12 cellular contexts compared by ENCODE assay signal in genomic region chr5:61322738-61323429, GRCh38. TPM values are rescaled to one million over a fixed set of nuclear protein-coding genes. Genes with fewer than 3 reads are reported as not detected.
A peak's percentile ranks its signal among the peaks of the same experiment; 100 is the strongest.
DNase-seq lines count a peak whose midpoint lies in the region; ATAC-seq and TF ChIP-seq lines count a peak whose summit lies in the region.
"Had no signal": no experiment of that assay in that cellular context is flagged by ENCODE, and none has a peak within 500 bp of the region (broad histone marks: within the 10 kb centered on the region; RNA-seq: fewer than 3 reads in every experiment).

No MANE protein-coding gene starts in this region.

- no peak overlapping the region for H2AFZ ChIP-seq in mesenchymal stem cell (ENCODE audit: low read depth, low read length)

- no peak overlapping the region for H2BK15ac ChIP-seq in mesenchymal stem cell (ENCODE audit: low read depth, poor library complexity, severe bottlenecking)

- H2BK12ac ChIP-seq in mesenchymal stem cell (ENCODE audit: low read length in 2 of 2) = peak overlapping the region; percentile 22 to 75

- H3K9me3 ChIP-seq in MG63 = no peaks in the 10 kb centered on the region
- no peaks in the 10 kb centered on the region for H3K9me3 ChIP-seq in colonic mucosa
- no peaks in the 10 kb centered on the region for H3K9me3 ChIP-seq in mesenchymal stem cell (ENCODE audit: control insufficient read depth, low read length)
- no peaks in the 10 kb centered on the region for H3K9me3 ChIP-seq in psoas muscle
- H3K9me3 ChIP-seq in HAP-1 = no peaks in the 10 kb centered on the region
- H3K9me3 ChIP-seq: BLaER1 treated with 17β-estradiol and CSF1 and Interleukin-3, amounts not matched to agents 10 nM and 100 nM had no signal

- H3K4ac ChIP-seq in mesenchymal stem cell (ENCODE audit: low read depth in 1 of 2, low read length in 2 of 2) = peak overlapping the region; percentile 5 to 37

- no peak overlapping the region for H2BK5ac ChIP-seq in mesenchymal stem cell (ENCODE audit: low read depth, low read length, poor library complexity, severe bottlenecking)

- in situ Hi-C loops in HAP-1 (cut with MboI; ENCODE audit: low sequenced_read_pairs) = no loop called here

- TF ChIP-seq CTCF in colonic mucosa (IDR thresholded peaks at IDR 0.05) (no peak), psoas muscle (IDR thresholded peaks at IDR 0.05) (no peak)

- H3K18ac ChIP-seq in mesenchymal stem cell (ENCODE audit: low read depth in 1 of 2, low read length in 2 of 2) = peak overlapping the region; percentile 40 to 49

- H3K27me3 ChIP-seq in MG63 (no peaks in the 10 kb centered on the region), colonic mucosa (no peaks in the 10 kb centered on the region), mesenchymal stem cell (ENCODE audit: control insufficient read depth in 1 of 2, insufficient read depth in 1 of 2, low read length in 2 of 2) (no peaks in the 10 kb centered on the region), psoas muscle (ENCODE audit: insufficient read depth in 3 of 3, low read length in 2 of 3) (peaks cover 0 to 2% (median 0%) of the 10 kb centered on the region in 3 donors), HAP-1 (ENCODE audit: low read depth) (no peaks in the 10 kb centered on the region)
- H3K27me3 ChIP-seq: BLaER1 treated with 17β-estradiol and CSF1 and Interleukin-3, amounts not matched to agents 10 nM and 100 nM had no signal

- H3K36me3 ChIP-seq in MG63 (no peaks in the 10 kb centered on the region), colonic mucosa (no peaks in the 10 kb centered on the region), mesenchymal stem cell (ENCODE audit: control insufficient read depth in 1 of 2, insufficient read depth in 2 of 2, low read depth in 1 of 2, low read length in 2 of 2) (peaks cover 0 to 4% of the 10 kb centered on the region in 2 experiments), psoas muscle (ENCODE audit: insufficient read depth in 1 of 2, low read depth in 1 of 2) (no peaks in the 10 kb centered on the region), HAP-1 (replicated peaks) (no peaks in the 10 kb centered on the region)
- H3K36me3 ChIP-seq: BLaER1 treated with 17β-estradiol and CSF1 and Interleukin-3, amounts not matched to agents 10 nM and 100 nM had no signal

- H3K27ac ChIP-seq in colonic mucosa (peak overlapping the region; percentile 61), mesenchymal stem cell (ENCODE audit: low read length, poor library complexity, severe bottlenecking) (peak overlapping the region; percentile 31), psoas muscle (no peak overlapping the region)

- H3K4me1 ChIP-seq in colonic mucosa = peaks cover 8% of the 10 kb centered on the region
- H3K4me1 ChIP-seq in mesenchymal stem cell (ENCODE audit: control insufficient read depth, insufficient read depth, low read depth, low read length) = peaks cover 4% of the 10 kb centered on the region
- H3K4me1 ChIP-seq in psoas muscle = no peaks in the 10 kb centered on the region
- no peaks in the 10 kb centered on the region for H3K4me1 ChIP-seq in HAP-1

- DNase-seq in CD1c-positive myeloid dendritic cell (ENCODE audit: extremely low spot score) = peak; percentile 78
- peak; percentile 62 for DNase-seq in MG63
- peak; percentile 78 for DNase-seq in colonic mucosa
- DNase-seq in mesenchymal stem cell = peak; percentile 79
- DNase-seq in psoas muscle = no peak
- DNase-seq in HAP-1 (ENCODE audit: low spot score in 2 of 2) = no peak
- DNase-seq: NCI-H1930; stimulated activated CD8-positive, alpha-beta memory T cell treated with anti-CD3 and anti-CD28 coated beads, Interleukin-4, amount 100 ng/mL, for 48 hours; T-helper 9 cell had no signal

- H3K14ac ChIP-seq in mesenchymal stem cell (ENCODE audit: low read length in 2 of 2) = no peak overlapping the region

- no peaks in the 10 kb centered on the region for H3K79me1 ChIP-seq in mesenchymal stem cell (replicated peaks; ENCODE audit: low read length, poor library complexity, severe bottlenecking)

- H3K9ac ChIP-seq in colonic mucosa (ENCODE audit: low read depth in 2 of 2, low read length in 2 of 2) = peak overlapping the region in 1 of 2 donors; percentile 58
- H3K9ac ChIP-seq in mesenchymal stem cell (ENCODE audit: low read length) = no peak overlapping the region
- H3K9ac ChIP-seq: BLaER1 treated with 17β-estradiol and CSF1 and Interleukin-3, amounts not matched to agents 10 nM and 100 nM had no signal

- H2BK120ac ChIP-seq in mesenchymal stem cell (ENCODE audit: low read depth, low read length) = no peak overlapping the region

- H2AK5ac ChIP-seq in mesenchymal stem cell (ENCODE audit: low read length, severe bottlenecking) = no peak overlapping the region

- no peak overlapping the region for H4K8ac ChIP-seq in mesenchymal stem cell (ENCODE audit: low read length)

- no peak for ATAC-seq in GM21423 (IDR thresholded peaks at IDR 0.05; ENCODE audit: unreplicated experiment)
- ATAC-seq in psoas muscle = no peak
- ATAC-seq in GM18867 (IDR thresholded peaks at IDR 0.05; ENCODE audit: unreplicated experiment) = no peak

- intact Hi-C loops in colonic mucosa (cut with DNase I) = no loop called here
- intact Hi-C loops in psoas muscle (cut with DNase I) = no loop called here

- no peak overlapping the region for H3K4me2 ChIP-seq in mesenchymal stem cell (ENCODE audit: low read length, poor library complexity, severe bottlenecking)

- H3K4me3 ChIP-seq in MG63 = no peak overlapping the region
- H3K4me3 ChIP-seq in colonic mucosa = no peak overlapping the region
- H3K4me3 ChIP-seq in mesenchymal stem cell (ENCODE audit: insufficient read depth in 1 of 2, low read depth in 1 of 2, low read length in 2 of 2) = no peak overlapping the region
- H3K4me3 ChIP-seq in psoas muscle = no peak overlapping the region
- no peak overlapping the region for H3K4me3 ChIP-seq in HAP-1
- H3K4me3 ChIP-seq: BLaER1 treated with 17β-estradiol and CSF1 and Interleukin-3, amounts not matched to agents 10 nM and 100 nM had no signal

- WGBS in mesenchymal stem cell = 33% methylated on average over 4 of the region's 4 CpGs
- 81 to 85% (median 84%) methylated on average over 4 of the region's 4 CpGs for WGBS in psoas muscle, 3 donors

- H4K91ac ChIP-seq in mesenchymal stem cell (ENCODE audit: low read length) = no peak overlapping the region

- no peak overlapping the region for H3K23ac ChIP-seq in mesenchymal stem cell (ENCODE audit: low read length in 2 of 2)

RNA-seq across cellular contexts. Expression of gene ZSWIM6, which starts 9.2 kb away (rescaled TPM):
- 1.3 and 3.3 TPM in 2 replicates for total RNA-seq in MG63 (2014; rRNA removed; shearing (Covaris generic); ENCODE audit: low replicate concordance)
- total RNA-seq in colonic mucosa (10 to 100 TPM; 16.4 to 24.5 TPM), psoas muscle (1 to 10 TPM; 2.4 to 6.3 (median 4.2) TPM)
- 12.1 TPM for polyA plus RNA-seq in mesenchymal stem cell (2013, experiment 1 of 2)
- polyA plus RNA-seq in mesenchymal stem cell (2013, experiment 2 of 2) = 12.1 TPM
- polyA plus RNA-seq in psoas muscle = 1 to 10 TPM; 1.4 to 5.8 (median 2.0) TPM

Comparison
In these comparisons a context has a peak if more than half of its experiments do, and no peak if none do; other contexts are left out.
1. DNase-seq: peak in CD1c-positive myeloid dendritic cell (single experiment), MG63 (single experiment), colonic mucosa (single experiment) and mesenchymal stem cell (single experiment); none in psoas muscle (0 of 2) and HAP-1 (0 of 2).